Comparison of ENCODE assay signal across 8 cellular contexts in genomic region chr15:63599401-63600000, GRCh38. TPM values are rescaled to one million over a fixed set of nuclear protein-coding genes. Genes with fewer than 3 reads are reported as not detected.
DNase-seq lines count a peak whose midpoint lies in the region; ATAC-seq, FAIRE-seq and TF ChIP-seq lines count a peak whose summit lies in the region.

No MANE protein-coding gene starts in this region.

- intact Hi-C loops in cardiac septum (cut with DNase I) = no loop called here
- intact Hi-C loops in posterior vena cava (cut with DNase I) = loop anchor here in 1 of 2 donors (5.0 kb wide), 1 partner anchor 97 kb away; the partner anchor contains the start of gene USP3

- peak overlapping the region; percentile 82 for H3K4me3 Mint-ChIP-seq in activated naive CD8-positive, alpha-beta T cell treated with anti-CD3 and anti-CD28 coated beads, Interleukin-2, amount 10 ng/mL, durations not matched to agents 7 days and 5 days

- H4K20me1 ChIP-seq in OCI-LY1 (ENCODE audit: insufficient read depth, low read length) = no peaks in the 10 kb centered on the region

- peak; percentile 33 for FAIRE-seq in GM12892 (lab: Jason Lieb, UNC)

- H3K27ac ChIP-seq in OCI-LY1 (ENCODE audit: low read depth, low read length, poor library complexity, severe bottlenecking) = peak overlapping the region; percentile 89

- TF ChIP-seq CTCF in AG09309 (IDR thresholded peaks at IDR 0.05; ENCODE audit: control insufficient read depth, insufficient read depth, low read depth, low read length, missing control alignments) (peak; percentile 74), OCI-LY1 (IDR thresholded peaks at IDR 0.05; ENCODE audit: low read length) (peak; percentile 49)

- no peaks in the 10 kb centered on the region for H3K79me2 ChIP-seq in OCI-LY1 (ENCODE audit: insufficient read depth, low read length)

- no peak for ATAC-seq in activated naive CD8-positive, alpha-beta T cell treated with anti-CD3 and anti-CD28 coated beads, Interleukin-2, amount 10 ng/mL, durations not matched to agents 7 days and 5 days (ENCODE audit: low read depth)
- no peak for ATAC-seq in GM18502 (IDR thresholded peaks at IDR 0.05; ENCODE audit: poor library complexity, unreplicated experiment)
- ATAC-seq in GM19463 (IDR thresholded peaks at IDR 0.05; ENCODE audit: unreplicated experiment) = no peak

- DNase-seq in AG09309 (ENCODE audit: low read depth) (no peak), GM12892 (ENCODE audit: insufficient read length) (no peak), cardiac septum (ENCODE audit: low spot score) (peak; percentile 86), posterior vena cava (ENCODE audit: low spot score) (peak; percentile 91)
- DNase-seq in activated naive CD8-positive, alpha-beta T cell treated with anti-CD3 and anti-CD28 coated beads, Interleukin-2, amount 10 ng/mL, durations not matched to agents 7 days and 5 days = peak; percentile 59

- no peaks in the 10 kb centered on the region for H3K9me2 ChIP-seq in OCI-LY1 (ENCODE audit: low read depth, low read length)

- H3K27me3 ChIP-seq in OCI-LY1 (ENCODE audit: insufficient read depth, low read length) = no peaks in the 10 kb centered on the region

- H3K9me3 Mint-ChIP-seq in activated naive CD8-positive, alpha-beta T cell treated with anti-CD3 and anti-CD28 coated beads, Interleukin-2, amount 10 ng/mL, durations not matched to agents 7 days and 5 days = no peaks in the 10 kb centered on the region

- H3K9ac ChIP-seq in OCI-LY1 (ENCODE audit: low read length) = peak overlapping the region; percentile 87

- no peaks in the 10 kb centered on the region for H3K36me3 ChIP-seq in OCI-LY1 (ENCODE audit: insufficient read depth, low read length)

- H3K4me1 ChIP-seq in OCI-LY1 (ENCODE audit: insufficient read depth, low read length, severe bottlenecking) = peaks cover 79% of the 10 kb centered on the region

- no peaks in the 10 kb centered on the region for H3K27me3 Mint-ChIP-seq in activated naive CD8-positive, alpha-beta T cell treated with anti-CD3 and anti-CD28 coated beads, Interleukin-2, amount 10 ng/mL, durations not matched to agents 7 days and 5 days

- H3K4me2 ChIP-seq in OCI-LY1 (ENCODE audit: low read length) = peak overlapping the region; percentile 75

- 0 out of 2 replicates have a peak, but pooled peaks cover 2% of the 10 kb centered on the region for H3F3A ChIP-seq in OCI-LY1 (ENCODE audit: insufficient read depth, low read length)

- peak overlapping the region; percentile 85 for H3K27ac Mint-ChIP-seq in activated naive CD8-positive, alpha-beta T cell treated with anti-CD3 and anti-CD28 coated beads, Interleukin-2, amount 10 ng/mL, durations not matched to agents 7 days and 5 days

- H3K4me3 ChIP-seq in AG09309 (ENCODE audit: control insufficient read depth, low read depth, low read length) (peak overlapping the region; percentile 79), OCI-LY1 (ENCODE audit: low read depth, low read length, poor library complexity, severe bottlenecking) (peak overlapping the region; percentile 70)

- H3K36me3 Mint-ChIP-seq in activated naive CD8-positive, alpha-beta T cell treated with anti-CD3 and anti-CD28 coated beads, Interleukin-2, amount 10 ng/mL, durations not matched to agents 7 days and 5 days = peaks cover 6% of the 10 kb centered on the region

- TF ChIP-seq POLR2A in GM12892 (IDR thresholded peaks at IDR 0.05; ENCODE audit: low read depth, low read length) = no peak

- POLR2A ChIA-PET in activated naive CD8-positive, alpha-beta T cell treated with anti-CD3 and anti-CD28 coated beads, Interleukin-2, amount 10 ng/mL, durations not matched to agents 7 days and 5 days (lab: Charles Lee) = interaction anchor here (0.8 to 2.9 kb wide), 7 partner anchors 11 to 468 kb away, joined by 3 to 23 read pairs (median 3); partner anchors contain the start of gene USP3

- no peaks in the 10 kb centered on the region for H3K9me3 ChIP-seq in OCI-LY1 (ENCODE audit: low read length)

- no peak overlapping the region for H2AFZ ChIP-seq in OCI-LY1 (ENCODE audit: low read length)

- H3K4me1 Mint-ChIP-seq in activated naive CD8-positive, alpha-beta T cell treated with anti-CD3 and anti-CD28 coated beads, Interleukin-2, amount 10 ng/mL, durations not matched to agents 7 days and 5 days = peaks cover 25% of the 10 kb centered on the region

RNA-seq across cellular contexts. Expression of gene FBXL22, which starts 2.3 kb away (rescaled TPM):
- polyA plus RNA-seq in GM12892 (2012; ENCODE audit: missing spikeins) = 0.40 TPM
- 1 to 10 TPM in 1 of 2 experiments, under 1 TPM in 1; 0.50 to 1.2 TPM for total RNA-seq in activated naive CD8-positive, alpha-beta T cell treated with anti-CD3 and anti-CD28 coated beads, Interleukin-2, amount 10 ng/mL, durations not matched to agents 7 days and 5 days
- 23.1 TPM for total RNA-seq in cardiac septum
- 10 to 100 TPM; 17.7 to 36.8 TPM for total RNA-seq in posterior vena cava

Comparison
In these comparisons a context has a peak if more than half of its experiments do, and no peak if none do; other contexts are left out.
1. DNase-seq: peak in activated naive CD8-positive, alpha-beta T cell treated with anti-CD3 and anti-CD28 coated beads, Interleukin-2, amount 10 ng/mL, durations not matched to agents 7 days and 5 days (single experiment), cardiac septum (single experiment) and posterior vena cava (single experiment); none in AG09309 (single experiment) and GM12892 (single experiment).
2. RNA of gene FBXL22, which starts 2.3 kb away (total RNA-seq): 17.7 to 36.8 TPM in posterior vena cava and 23.1 TPM in cardiac septum (single experiment); 0.50 to 1.2 TPM in activated naive CD8-positive, alpha-beta T cell treated with anti-CD3 and anti-CD28 coated beads, Interleukin-2, amount 10 ng/mL, durations not matched to agents 7 days and 5 days; every median in the first group is over 4 times any median in the second.